Comparison of ENCODE assay signal across 8 cellular contexts in genomic region chr17:40647549-40648325, GRCh38. TPM values are rescaled to one million over a fixed set of nuclear protein-coding genes. Genes with fewer than 3 reads are reported as not detected.
DNase-seq lines count a peak whose midpoint lies in the region; ATAC-seq and TF ChIP-seq lines count a peak whose summit lies in the region.

SMARCE1 (minus strand) TSS chr17:40647818; CDS start chr17:40645802, 2,016 bp downstream.

- ATAC-seq in GM21423 (IDR thresholded peaks at IDR 0.05; ENCODE audit: unreplicated experiment), result peak; percentile 54
- peak; percentile 83 for ATAC-seq in activated T-helper 17 cell treated with anti-CD3 and anti-CD28 coated beads, Interleukin-2, amount 50 U/mL, for 72 hours (replicated peaks)
- ATAC-seq in naive thymus-derived CD8-positive, alpha-beta T cell, result peak; percentile 74 to 81
- ATAC-seq in stimulated activated memory B cell treated with anti-CD40 and anti-IgM and Interleukin-4, amounts not matched to agents 10 μg/mL and 1 μg/mL and 100 μg/mL, for 72 hours, result peak; percentile 91

- DNase-seq in CMK (ENCODE audit: low read depth) (peak; percentile 54), RPMI8226 (peak; percentile 77), fibroblast of mammary gland (ENCODE audit: low read depth) (peak; percentile 71)
- DNase-seq in naive thymus-derived CD8-positive, alpha-beta T cell, result peak; percentile 48 to 90 (median 68)

- peak within 1 kb of the TSS; percentile 94 to 100 (median 96) for H3K4me3 Mint-ChIP-seq in IgD-negative memory B cell
- H3K4me3 Mint-ChIP-seq in activated T-helper 17 cell treated with anti-CD3 and anti-CD28 coated beads, Interleukin-2, amount 50 U/mL, for 72 hours, result peak within 1 kb of the TSS; percentile 89
- peak within 1 kb of the TSS; percentile 89 to 99 (median 95) for H3K4me3 Mint-ChIP-seq in naive thymus-derived CD8-positive, alpha-beta T cell
- H3K4me3 Mint-ChIP-seq in stimulated activated memory B cell treated with anti-CD40 and anti-IgM and Interleukin-4, amounts not matched to agents 10 μg/mL and 1 μg/mL and 100 μg/mL, for 72 hours, result peak within 1 kb of the TSS; percentile 95

- H3K9me3 Mint-ChIP-seq in IgD-negative memory B cell, result no peaks in the 10 kb centered on the region
- no peaks in the 10 kb centered on the region for H3K9me3 Mint-ChIP-seq in activated T-helper 17 cell treated with anti-CD3 and anti-CD28 coated beads, Interleukin-2, amount 50 U/mL, for 72 hours
- H3K9me3 Mint-ChIP-seq in naive thymus-derived CD8-positive, alpha-beta T cell, result no peaks in the 10 kb centered on the region
- H3K9me3 Mint-ChIP-seq in stimulated activated memory B cell treated with anti-CD40 and anti-IgM and Interleukin-4, amounts not matched to agents 10 μg/mL and 1 μg/mL and 100 μg/mL, for 72 hours, result no peaks in the 10 kb centered on the region

- POLR2A ChIA-PET in naive thymus-derived CD8-positive, alpha-beta T cell (lab: Charles Lee), result interaction anchor here (0.5 to 3.5 kb wide), 23 partner anchors 13 to 1042 kb away, joined by 3 to 46 read pairs (median 4); partner anchors contain the start of gene CCR7

- H3K4me1 Mint-ChIP-seq in IgD-negative memory B cell, result peaks cover 17 to 27% (median 26%) of the 10 kb centered on the region in 3 donors
- H3K4me1 Mint-ChIP-seq in activated T-helper 17 cell treated with anti-CD3 and anti-CD28 coated beads, Interleukin-2, amount 50 U/mL, for 72 hours, result peaks cover 23% of the 10 kb centered on the region
- peaks cover 13 to 59% (median 45%) of the 10 kb centered on the region in 4 donors for H3K4me1 Mint-ChIP-seq in naive thymus-derived CD8-positive, alpha-beta T cell
- peaks cover 31% of the 10 kb centered on the region for H3K4me1 Mint-ChIP-seq in stimulated activated memory B cell treated with anti-CD40 and anti-IgM and Interleukin-4, amounts not matched to agents 10 μg/mL and 1 μg/mL and 100 μg/mL, for 72 hours

- no peaks in the 10 kb centered on the region for H3K36me3 Mint-ChIP-seq in IgD-negative memory B cell
- peaks cover 41% of the 10 kb centered on the region for H3K36me3 Mint-ChIP-seq in activated T-helper 17 cell treated with anti-CD3 and anti-CD28 coated beads, Interleukin-2, amount 50 U/mL, for 72 hours (ENCODE audit: low read depth)
- H3K36me3 Mint-ChIP-seq in naive thymus-derived CD8-positive, alpha-beta T cell, result peaks cover 5 to 28% (median 10%) of the 10 kb centered on the region in 3 donors
- H3K36me3 Mint-ChIP-seq in stimulated activated memory B cell treated with anti-CD40 and anti-IgM and Interleukin-4, amounts not matched to agents 10 μg/mL and 1 μg/mL and 100 μg/mL, for 72 hours, result peaks cover 19% of the 10 kb centered on the region

- no peaks in the 10 kb centered on the region for H3K27me3 Mint-ChIP-seq in IgD-negative memory B cell
- no peaks in the 10 kb centered on the region for H3K27me3 Mint-ChIP-seq in activated T-helper 17 cell treated with anti-CD3 and anti-CD28 coated beads, Interleukin-2, amount 50 U/mL, for 72 hours
- H3K27me3 Mint-ChIP-seq in naive thymus-derived CD8-positive, alpha-beta T cell, result no peaks in the 10 kb centered on the region
- H3K27me3 Mint-ChIP-seq in stimulated activated memory B cell treated with anti-CD40 and anti-IgM and Interleukin-4, amounts not matched to agents 10 μg/mL and 1 μg/mL and 100 μg/mL, for 72 hours, result no peaks in the 10 kb centered on the region

- H3K27ac Mint-ChIP-seq in IgD-negative memory B cell, result peak within 1 kb of the TSS; percentile 94 to 100 (median 98)
- peak within 1 kb of the TSS; percentile 96 for H3K27ac Mint-ChIP-seq in activated T-helper 17 cell treated with anti-CD3 and anti-CD28 coated beads, Interleukin-2, amount 50 U/mL, for 72 hours
- H3K27ac Mint-ChIP-seq in naive thymus-derived CD8-positive, alpha-beta T cell, result peak within 1 kb of the TSS; percentile 94 to 100 (median 98)
- H3K27ac Mint-ChIP-seq in stimulated activated memory B cell treated with anti-CD40 and anti-IgM and Interleukin-4, amounts not matched to agents 10 μg/mL and 1 μg/mL and 100 μg/mL, for 72 hours, result peak within 1 kb of the TSS; percentile 100

- TF ChIP-seq CTCF in fibroblast of mammary gland (conservative IDR thresholded peaks at IDR 0.05; ENCODE audit: control insufficient read depth, insufficient read depth, low read depth, low read length), result no peak

- H3K4me3 ChIP-seq in fibroblast of mammary gland (ENCODE audit: control insufficient read depth, low read depth, low read length), result peak within 1 kb of the TSS; percentile 95

RNA-seq across cellular contexts. Expression of gene SMARCE1, which starts in this region (rescaled TPM):
- 221 TPM for polyA plus RNA-seq in IgD-negative memory B cell
- 10 to 100 TPM; 82.1 to 85.5 TPM for total RNA-seq in activated T-helper 17 cell treated with anti-CD3 and anti-CD28 coated beads, Interleukin-2, amount 50 U/mL, for 72 hours
- total RNA-seq in naive thymus-derived CD8-positive, alpha-beta T cell, result 100 to 1,000 TPM in 1 of 2 experiments, 10 to 100 TPM in 1; 97.5 to 108 TPM
- 100 to 1,000 TPM; 195 to 229 (median 220) TPM for polyA plus RNA-seq in naive thymus-derived CD8-positive, alpha-beta T cell

Comparison
In these comparisons a context has a peak if more than half of its experiments do, and no peak if none do; other contexts are left out.
1. Peak in every context shown above with its lines: DNase-seq, ATAC-seq and H3K4me3 ChIP-seq.